2 cellular contexts compared by ENCODE assay signal in genomic region chr10:69321865-69322264, GRCh38.
TF ChIP-seq lines count a peak whose summit lies in the region.

No MANE protein-coding gene starts in this region.

TF ChIP-seq in liver, 16 proteins besides CTCF, POLR2A, EP300 and RAD21 (continued from another document):
- TF ChIP-seq ZBTB33 (IDR thresholded peaks at IDR 0.05): no peak
- no peak for TF ChIP-seq FOXA1 (IDR thresholded peaks at IDR 0.05)
- TF ChIP-seq YY1 (IDR thresholded peaks at IDR 0.05): no peak
- TF ChIP-seq RXRA (IDR thresholded peaks at IDR 0.05): peak in 1 of 2 donors; percentile 22
- TF ChIP-seq MAX (IDR thresholded peaks at IDR 0.05): no peak
- no peak for TF ChIP-seq HNF4G (IDR thresholded peaks at IDR 0.05)
- TF ChIP-seq FOXA2 (IDR thresholded peaks at IDR 0.05): no peak
- TF ChIP-seq REST (IDR thresholded peaks at IDR 0.05): no peak
- no peak for TF ChIP-seq EGR1 (IDR thresholded peaks at IDR 0.05; ENCODE audit: low read depth in 2 of 2)
- no peak for TF ChIP-seq TAF1 (conservative IDR thresholded peaks at IDR 0.05)
- no peak for TF ChIP-seq JUND (IDR thresholded peaks at IDR 0.05)
- TF ChIP-seq GABPA (IDR thresholded peaks at IDR 0.05 in 1 of 2, conservative IDR thresholded peaks at IDR 0.05 in 1 of 2): no peak
- TF ChIP-seq SP1 (IDR thresholded peaks at IDR 0.05): peak; percentile 18

TF ChIP-seq in HepG2, 621 proteins besides CTCF, POLR2A, EP300 and RAD21 (continued from another document):
- TF ChIP-seq ZNF572 (CRISPR knock-in tag; IDR thresholded peaks at IDR 0.05): no peak
- no peak for TF ChIP-seq ZFP37 (CRISPR knock-in tag; IDR thresholded peaks at IDR 0.05; ENCODE audit: borderline replicate concordance)
- no peak for TF ChIP-seq ZNF251 (CRISPR knock-in tag; IDR thresholded peaks at IDR 0.05)
- TF ChIP-seq NONO (IDR thresholded peaks at IDR 0.05): no peak
- TF ChIP-seq NONO (CRISPR knock-in tag; conservative IDR thresholded peaks at IDR 0.05): no peak
- no peak for TF ChIP-seq PRMT3 (CRISPR knock-in tag; IDR thresholded peaks at IDR 0.05; ENCODE audit: borderline replicate concordance, low read depth)
- TF ChIP-seq MXI1 (IDR thresholded peaks at IDR 0.05; ENCODE audit: borderline replicate concordance, low read depth, low read length): no peak
- no peak for TF ChIP-seq EEA1 (CRISPR knock-in tag; IDR thresholded peaks at IDR 0.05; ENCODE audit: borderline replicate concordance)
- TF ChIP-seq ZNF720 (CRISPR knock-in tag; IDR thresholded peaks at IDR 0.05): no peak
- no peak for TF ChIP-seq HCFC1 (IDR thresholded peaks at IDR 0.05; ENCODE audit: low read depth, low read length)
- TF ChIP-seq TERF1 (CRISPR knock-in tag; IDR thresholded peaks at IDR 0.05): no peak
- TF ChIP-seq CHCHD3 (CRISPR knock-in tag; IDR thresholded peaks at IDR 0.05): no peak
- TF ChIP-seq ZNF274 (CRISPR knock-in tag; IDR thresholded peaks at IDR 0.05): no peak
- no peak for TF ChIP-seq ZNF230 (CRISPR knock-in tag; IDR thresholded peaks at IDR 0.05)
